In the genomic region with DNA sequence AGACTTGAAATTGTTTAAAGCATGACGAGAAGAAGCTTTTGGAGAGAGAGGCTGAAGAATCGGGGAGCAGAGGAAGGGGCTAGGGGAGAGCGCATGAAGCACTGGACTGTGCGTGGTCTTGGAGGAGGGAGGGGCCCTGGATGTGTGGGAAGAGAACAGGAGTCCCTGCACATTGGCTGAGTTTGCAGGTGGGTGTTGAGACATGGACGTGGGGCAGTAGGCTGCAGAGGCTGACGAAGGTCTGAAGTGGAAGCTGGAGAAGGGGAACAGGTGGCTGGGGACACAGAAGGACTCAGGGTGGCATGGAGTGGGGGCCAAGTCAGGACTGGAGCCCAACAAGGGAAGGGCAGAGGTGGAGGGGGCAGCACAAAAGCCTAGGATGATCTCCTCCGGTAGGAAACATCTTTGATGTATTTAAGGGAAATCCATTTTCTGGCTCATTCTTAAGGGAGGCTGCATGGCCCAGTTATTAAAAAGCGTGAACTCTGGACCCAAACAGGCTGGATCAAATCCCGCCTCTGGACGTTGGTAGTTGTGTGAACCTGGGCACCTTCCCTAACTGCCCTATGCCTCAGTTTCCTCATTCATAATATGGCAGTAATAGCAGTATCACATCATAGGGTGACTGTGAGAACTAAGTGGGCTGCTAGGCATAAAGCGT, we compare ENCODE assay signal across 16 cellular contexts. TPM values are rescaled to one million over a fixed set of nuclear protein-coding genes. Genes with fewer than 3 reads are reported as not detected.
"Had no signal": no experiment of that assay in that cellular context is flagged by ENCODE, and none has a peak within 500 bp of the region (broad histone marks: within the 10 kb centered on the region; RNA-seq: fewer than 3 reads in every experiment).

No MANE protein-coding gene starts in this region.

- ATAC-seq: activated CD8-positive, alpha-beta T cell treated with anti-CD3 and anti-CD28 coated beads, Interleukin-2, amount 10 ng/mL, durations not matched to agents 7 days and 5 days; left colon had no signal

- H3K36me3 ChIP-seq: ovary, uterus had no signal

- H3K4me1 ChIP-seq: uterus had no signal

- H3K27ac Mint-ChIP-seq: activated CD8-positive, alpha-beta T cell treated with anti-CD3 and anti-CD28 coated beads, Interleukin-2, amount 10 ng/mL, durations not matched to agents 7 days and 5 days; activated naive CD4-positive, alpha-beta T cell treated with anti-CD3 and anti-CD28 coated beads for 36 hours; immature natural killer cell; nephron progenitor cell had no signal

- H3K27ac ChIP-seq: epithelial cell of prostate, ovary had no signal

- H3K4me3 ChIP-seq: ovary, stomach, uterus had no signal

- H3K9me3 Mint-ChIP-seq: activated naive CD4-positive, alpha-beta T cell treated with anti-CD3 and anti-CD28 coated beads for 36 hours; immature natural killer cell; nephron progenitor cell had no signal

- H3K27me3 ChIP-seq: ovary, uterus had no signal

- H3K36me3 Mint-ChIP-seq: immature natural killer cell had no signal

- H3K9me3 ChIP-seq: ovary, stomach, uterus had no signal

- H3K4me1 Mint-ChIP-seq: immature natural killer cell had no signal

- DNase-seq: activated CD4-positive, alpha-beta T cell treated with anti-CD3 and anti-CD28 coated beads for 4 hours; activated CD8-positive, alpha-beta memory T cell treated with anti-CD3 and anti-CD28 coated beads, Interleukin-2, amount 50 U/mL, for 48 hours; activated CD8-positive, alpha-beta T cell treated with anti-CD3 and anti-CD28 coated beads, Interleukin-2, amount 10 ng/mL, durations not matched to agents 7 days and 5 days; activated naive CD4-positive, alpha-beta T cell treated with anti-CD3 and anti-CD28 coated beads for 36 hours; central memory CD4-positive, alpha-beta T cell; effector memory CD4-positive, alpha-beta T cell; immature natural killer cell; mesenchymal stem cell; nephron progenitor cell; ovary; stimulated activated CD4-positive, alpha-beta T cell treated with anti-CD3 and anti-CD28 coated beads, Interleukin-4, amount 100 ng/mL, for 4 hours; stomach; T-helper 9 cell; uterus had no signal

- H3K4me3 Mint-ChIP-seq: activated CD8-positive, alpha-beta T cell treated with anti-CD3 and anti-CD28 coated beads, Interleukin-2, amount 10 ng/mL, durations not matched to agents 7 days and 5 days; activated naive CD4-positive, alpha-beta T cell treated with anti-CD3 and anti-CD28 coated beads for 36 hours; immature natural killer cell; nephron progenitor cell had no signal

RNA-seq across cellular contexts. Expression of gene ADGRD1, which starts 29.0 kb away (rescaled TPM):
- total RNA-seq: activated CD8-positive, alpha-beta T cell treated with anti-CD3 and anti-CD28 coated beads, Interleukin-2, amount 10 ng/mL, durations not matched to agents 7 days and 5 days; activated naive CD4-positive, alpha-beta T cell treated with anti-CD3 and anti-CD28 coated beads for 36 hours had no signal
